1 cellular context compared by ENCODE assay signal in the genomic region with DNA sequence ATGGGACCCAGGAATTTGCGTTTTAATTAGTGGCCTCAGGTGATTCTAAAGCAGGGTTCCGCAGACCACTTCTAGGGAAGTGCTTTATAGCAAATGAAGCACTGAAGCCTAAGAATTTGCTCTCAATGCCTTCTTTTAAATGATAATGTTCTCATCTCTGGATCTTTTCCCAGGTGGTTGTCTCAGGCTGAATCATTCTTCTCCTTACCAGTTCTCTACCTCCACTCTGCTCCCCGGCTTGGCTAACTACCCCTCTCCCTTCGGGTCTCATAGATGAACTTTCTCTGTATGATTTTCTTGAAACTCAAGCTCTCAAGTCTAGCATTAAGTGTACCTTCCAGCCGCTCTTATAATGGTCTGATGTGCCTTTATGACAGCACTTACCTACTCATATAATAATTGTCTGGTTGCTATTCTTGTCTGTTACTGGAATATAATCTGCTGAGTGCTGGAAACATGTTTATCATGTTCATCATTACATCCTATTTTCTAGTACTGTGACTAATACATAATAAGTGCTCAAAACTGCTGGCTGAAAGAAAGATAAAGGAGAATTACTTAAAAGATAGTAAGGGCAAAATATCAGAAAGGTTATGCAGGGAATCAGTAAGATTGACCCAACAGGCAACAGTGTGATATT.
TF ChIP-seq lines count a peak whose summit lies in the region.

No MANE protein-coding gene starts in this region.

TF ChIP-seq in GM23338, 12 proteins besides CTCF, POLR2A, EP300 and RAD21 (continued from another document):
- TF ChIP-seq, protein P1, sequence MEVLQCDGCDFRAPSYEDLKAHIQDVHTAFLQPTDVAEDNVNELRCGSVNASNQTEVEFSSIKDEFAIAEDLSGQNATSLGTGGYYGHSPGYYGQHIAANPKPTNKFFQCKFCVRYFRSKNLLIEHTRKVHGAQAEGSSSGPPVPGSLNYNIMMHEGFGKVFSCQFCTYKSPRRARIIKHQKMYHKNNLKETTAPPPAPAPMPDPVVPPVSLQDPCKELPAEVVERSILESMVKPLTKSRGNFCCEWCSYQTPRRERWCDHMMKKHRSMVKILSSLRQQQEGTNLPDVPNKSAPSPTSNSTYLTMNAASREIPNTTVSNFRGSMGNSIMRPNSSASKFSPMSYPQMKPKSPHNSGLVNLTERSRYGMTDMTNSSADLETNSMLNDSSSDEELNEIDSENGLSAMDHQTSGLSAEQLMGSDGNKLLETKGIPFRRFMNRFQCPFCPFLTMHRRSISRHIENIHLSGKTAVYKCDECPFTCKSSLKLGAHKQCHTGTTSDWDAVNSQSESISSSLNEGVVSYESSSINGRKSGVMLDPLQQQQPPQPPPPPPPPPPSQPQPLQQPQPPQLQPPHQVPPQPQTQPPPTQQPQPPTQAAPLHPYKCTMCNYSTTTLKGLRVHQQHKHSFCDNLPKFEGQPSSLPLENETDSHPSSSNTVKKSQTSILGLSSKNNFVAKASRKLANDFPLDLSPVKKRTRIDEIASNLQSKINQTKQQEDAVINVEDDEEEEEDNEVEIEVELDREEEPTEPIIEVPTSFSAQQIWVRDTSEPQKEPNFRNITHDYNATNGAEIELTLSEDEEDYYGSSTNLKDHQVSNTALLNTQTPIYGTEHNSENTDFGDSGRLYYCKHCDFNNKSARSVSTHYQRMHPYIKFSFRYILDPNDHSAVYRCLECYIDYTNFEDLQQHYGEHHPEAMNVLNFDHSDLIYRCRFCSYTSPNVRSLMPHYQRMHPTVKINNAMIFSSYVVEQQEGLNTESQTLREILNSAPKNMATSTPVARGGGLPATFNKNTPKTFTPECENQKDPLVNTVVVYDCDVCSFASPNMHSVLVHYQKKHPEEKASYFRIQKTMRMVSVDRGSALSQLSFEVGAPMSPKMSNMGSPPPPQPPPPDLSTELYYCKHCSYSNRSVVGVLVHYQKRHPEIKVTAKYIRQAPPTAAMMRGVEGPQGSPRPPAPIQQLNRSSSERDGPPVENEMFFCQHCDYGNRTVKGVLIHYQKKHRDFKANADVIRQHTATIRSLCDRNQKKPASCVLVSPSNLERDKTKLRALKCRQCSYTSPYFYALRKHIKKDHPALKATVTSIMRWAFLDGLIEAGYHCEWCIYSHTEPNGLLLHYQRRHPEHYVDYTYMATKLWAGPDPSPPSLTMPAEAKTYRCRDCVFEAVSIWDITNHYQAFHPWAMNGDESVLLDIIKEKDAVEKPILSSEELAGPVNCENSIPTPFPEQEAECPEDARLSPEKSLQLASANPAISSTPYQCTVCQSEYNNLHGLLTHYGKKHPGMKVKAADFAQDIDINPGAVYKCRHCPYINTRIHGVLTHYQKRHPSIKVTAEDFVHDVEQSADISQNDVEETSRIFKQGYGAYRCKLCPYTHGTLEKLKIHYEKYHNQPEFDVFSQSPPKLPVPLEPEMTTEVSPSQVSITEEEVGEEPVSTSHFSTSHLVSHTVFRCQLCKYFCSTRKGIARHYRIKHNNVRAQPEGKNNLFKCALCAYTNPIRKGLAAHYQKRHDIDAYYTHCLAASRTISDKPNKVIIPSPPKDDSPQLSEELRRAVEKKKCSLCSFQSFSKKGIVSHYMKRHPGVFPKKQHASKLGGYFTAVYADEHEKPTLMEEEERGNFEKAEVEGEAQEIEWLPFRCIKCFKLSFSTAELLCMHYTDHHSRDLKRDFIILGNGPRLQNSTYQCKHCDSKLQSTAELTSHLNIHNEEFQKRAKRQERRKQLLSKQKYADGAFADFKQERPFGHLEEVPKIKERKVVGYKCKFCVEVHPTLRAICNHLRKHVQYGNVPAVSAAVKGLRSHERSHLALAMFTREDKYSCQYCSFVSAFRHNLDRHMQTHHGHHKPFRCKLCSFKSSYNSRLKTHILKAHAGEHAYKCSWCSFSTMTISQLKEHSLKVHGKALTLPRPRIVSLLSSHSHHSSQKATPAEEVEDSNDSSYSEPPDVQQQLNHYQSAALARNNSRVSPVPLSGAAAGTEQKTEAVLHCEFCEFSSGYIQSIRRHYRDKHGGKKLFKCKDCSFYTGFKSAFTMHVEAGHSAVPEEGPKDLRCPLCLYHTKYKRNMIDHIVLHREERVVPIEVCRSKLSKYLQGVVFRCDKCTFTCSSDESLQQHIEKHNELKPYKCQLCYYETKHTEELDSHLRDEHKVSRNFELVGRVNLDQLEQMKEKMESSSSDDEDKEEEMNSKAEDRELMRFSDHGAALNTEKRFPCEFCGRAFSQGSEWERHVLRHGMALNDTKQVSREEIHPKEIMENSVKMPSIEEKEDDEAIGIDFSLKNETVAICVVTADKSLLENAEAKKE (CRISPR knock-in tag; IDR thresholded peaks at IDR 0.05) = peak; percentile 16; the same call in 1 of the 2 replicates
- no peak for TF ChIP-seq NANOG (IDR thresholded peaks at IDR 0.05; ENCODE audit: borderline replicate concordance)
- TF ChIP-seq ZNF331 (CRISPR knock-in tag; IDR thresholded peaks at IDR 0.05; ENCODE audit: low read depth) = no peak
- TF ChIP-seq, protein P2, sequence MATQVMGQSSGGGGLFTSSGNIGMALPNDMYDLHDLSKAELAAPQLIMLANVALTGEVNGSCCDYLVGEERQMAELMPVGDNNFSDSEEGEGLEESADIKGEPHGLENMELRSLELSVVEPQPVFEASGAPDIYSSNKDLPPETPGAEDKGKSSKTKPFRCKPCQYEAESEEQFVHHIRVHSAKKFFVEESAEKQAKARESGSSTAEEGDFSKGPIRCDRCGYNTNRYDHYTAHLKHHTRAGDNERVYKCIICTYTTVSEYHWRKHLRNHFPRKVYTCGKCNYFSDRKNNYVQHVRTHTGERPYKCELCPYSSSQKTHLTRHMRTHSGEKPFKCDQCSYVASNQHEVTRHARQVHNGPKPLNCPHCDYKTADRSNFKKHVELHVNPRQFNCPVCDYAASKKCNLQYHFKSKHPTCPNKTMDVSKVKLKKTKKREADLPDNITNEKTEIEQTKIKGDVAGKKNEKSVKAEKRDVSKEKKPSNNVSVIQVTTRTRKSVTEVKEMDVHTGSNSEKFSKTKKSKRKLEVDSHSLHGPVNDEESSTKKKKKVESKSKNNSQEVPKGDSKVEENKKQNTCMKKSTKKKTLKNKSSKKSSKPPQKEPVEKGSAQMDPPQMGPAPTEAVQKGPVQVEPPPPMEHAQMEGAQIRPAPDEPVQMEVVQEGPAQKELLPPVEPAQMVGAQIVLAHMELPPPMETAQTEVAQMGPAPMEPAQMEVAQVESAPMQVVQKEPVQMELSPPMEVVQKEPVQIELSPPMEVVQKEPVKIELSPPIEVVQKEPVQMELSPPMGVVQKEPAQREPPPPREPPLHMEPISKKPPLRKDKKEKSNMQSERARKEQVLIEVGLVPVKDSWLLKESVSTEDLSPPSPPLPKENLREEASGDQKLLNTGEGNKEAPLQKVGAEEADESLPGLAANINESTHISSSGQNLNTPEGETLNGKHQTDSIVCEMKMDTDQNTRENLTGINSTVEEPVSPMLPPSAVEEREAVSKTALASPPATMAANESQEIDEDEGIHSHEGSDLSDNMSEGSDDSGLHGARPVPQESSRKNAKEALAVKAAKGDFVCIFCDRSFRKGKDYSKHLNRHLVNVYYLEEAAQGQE (IDR thresholded peaks at IDR 0.05; ENCODE audit: unreplicated experiment) = no peak
- TF ChIP-seq JUNB (IDR thresholded peaks at IDR 0.05; ENCODE audit: unreplicated experiment) = no peak
TF ChIP-seq in GM23338: peak in this region for 1.
